In the genomic region with DNA sequence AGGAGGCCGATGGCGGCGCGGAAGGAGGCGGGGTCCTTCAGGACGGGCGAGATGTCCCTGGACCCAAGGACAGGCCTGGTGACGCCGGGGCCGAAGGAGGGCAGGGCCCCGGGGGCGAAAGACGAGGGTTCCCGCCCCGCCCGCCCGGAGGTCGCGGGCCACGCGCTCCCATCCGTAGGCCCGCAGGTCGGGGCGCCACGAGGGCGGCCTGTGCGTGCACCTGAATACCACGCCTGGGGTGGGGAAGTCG, we compare ENCODE assay signal across 8 cellular contexts. TPM values are rescaled to one million over a fixed set of nuclear protein-coding genes. Genes with fewer than 3 reads are reported as not detected.
DNase-seq lines count a peak whose midpoint lies in the region; ATAC-seq and TF ChIP-seq lines count a peak whose summit lies in the region.

No MANE protein-coding gene starts in this region.

- peak overlapping the region; percentile 58 for H3K27ac ChIP-seq in parathyroid adenoma

- peaks cover 39% of the 10 kb centered on the region for H4K20me1 ChIP-seq in Loucy (ENCODE audit: insufficient read depth, low read length, poor library complexity, severe bottlenecking)

- H3K9me3 ChIP-seq in Loucy (ENCODE audit: insufficient read depth, low read depth, low read length) (no peaks in the 10 kb centered on the region), endocrine pancreas (ENCODE audit: control insufficient read depth, low read length) (no peaks in the 10 kb centered on the region), parathyroid adenoma (ENCODE audit: control insufficient read depth, low read length) (no peaks in the 10 kb centered on the region)

- H3K4me3 Mint-ChIP-seq in activated T-cell treated with anti-CD3 and anti-CD28 coated beads, Interleukin-2, amount 50 U/mL, for 4 hours = peak overlapping the region; percentile 90

- H3K4me2 ChIP-seq in Loucy (ENCODE audit: low read depth, low read length, poor library complexity, severe bottlenecking) = peak overlapping the region; percentile 90
- H3K4me2 ChIP-seq in parathyroid adenoma (ENCODE audit: low read length) = peak overlapping the region; percentile 86

- no peaks in the 10 kb centered on the region for H3F3A ChIP-seq in Loucy (ENCODE audit: low read depth)

- no peaks in the 10 kb centered on the region for H3K27me3 Mint-ChIP-seq in activated T-cell treated with anti-CD3 and anti-CD28 coated beads, Interleukin-2, amount 50 U/mL, for 4 hours (ENCODE audit: low read depth)

- H3K9ac ChIP-seq in Loucy (ENCODE audit: low read depth, low read length, poor library complexity, severe bottlenecking) (peak overlapping the region; percentile 79), endocrine pancreas (ENCODE audit: control insufficient read depth, insufficient read depth, low read length) (peak overlapping the region; percentile 32), parathyroid adenoma (no peak overlapping the region)

- H3K79me2 ChIP-seq in Loucy (ENCODE audit: insufficient read depth, low read length) (peaks cover 42% of the 10 kb centered on the region; the same call in 1 of the 2 replicates), parathyroid adenoma (no peaks in the 10 kb centered on the region)

- DNase-seq in activated T-cell treated with anti-CD3 and anti-CD28 coated beads, Interleukin-2, amount 50 U/mL, for 4 hours = no peak
- no peak for DNase-seq in activated T-cell treated with anti-CD3 and anti-CD28 coated beads, Interleukin-2, amount 50 U/mL, for 1 hour
- no peak for DNase-seq in DMS114 treated with DMSO at 0.1 percent for 48 hours (lab: John Stamatoyannopoulos, UW; ENCODE audit: unreplicated experiment)
- DNase-seq in NCI-H1048 (lab: John Stamatoyannopoulos, UW) = no peak
- DNase-seq in activated effector memory CD4-positive, alpha-beta T cell treated with Interleukin-2 at 50 U/mL for 16 hours = no peak

- H2AFZ ChIP-seq in Loucy (ENCODE audit: low read length) (no peak overlapping the region), parathyroid adenoma (peak overlapping the region; percentile 89)

- H3K4me1 ChIP-seq in Loucy (ENCODE audit: insufficient read depth, low read length, poor library complexity, severe bottlenecking) (no peaks in the 10 kb centered on the region), endocrine pancreas (ENCODE audit: control insufficient read depth, insufficient read depth, low read length) (no peaks in the 10 kb centered on the region), parathyroid adenoma (peaks cover 8% of the 10 kb centered on the region)

- H3K4me3 ChIP-seq in Loucy (ENCODE audit: low read length, poor library complexity, severe bottlenecking) (peak overlapping the region; percentile 91), endocrine pancreas (ENCODE audit: control insufficient read depth, insufficient read depth, low read length) (no peak overlapping the region), parathyroid adenoma (ENCODE audit: low read depth, low read length) (peak overlapping the region; percentile 75)

- H3K36me3 Mint-ChIP-seq in activated T-cell treated with anti-CD3 and anti-CD28 coated beads, Interleukin-2, amount 50 U/mL, for 4 hours (ENCODE audit: insufficient read depth) = peaks cover 7% of the 10 kb centered on the region

- no peak for ATAC-seq in activated T-cell treated with anti-CD3 and anti-CD28 coated beads, Interleukin-2, amount 50 U/mL, for 4 hours

- H3K36me3 ChIP-seq in Loucy (ENCODE audit: insufficient read depth, low read length) = peaks cover 16% of the 10 kb centered on the region; the same call in 1 of the 2 replicates
- no peaks in the 10 kb centered on the region for H3K36me3 ChIP-seq in endocrine pancreas (ENCODE audit: control insufficient read depth, insufficient read depth, low read length)
- no peaks in the 10 kb centered on the region for H3K36me3 ChIP-seq in parathyroid adenoma (ENCODE audit: control insufficient read depth, insufficient read depth, low read length)

- no peaks in the 10 kb centered on the region for H3K9me3 Mint-ChIP-seq in activated T-cell treated with anti-CD3 and anti-CD28 coated beads, Interleukin-2, amount 50 U/mL, for 4 hours

- peaks cover 7% of the 10 kb centered on the region for H3K4me1 Mint-ChIP-seq in activated T-cell treated with anti-CD3 and anti-CD28 coated beads, Interleukin-2, amount 50 U/mL, for 4 hours (ENCODE audit: low read depth)

- TF ChIP-seq CTCF in Loucy (conservative IDR thresholded peaks at IDR 0.05; ENCODE audit: low read length) (no peak), parathyroid adenoma (IDR thresholded peaks at IDR 0.05) (no peak)

- H3K27me3 ChIP-seq in Loucy (ENCODE audit: insufficient read depth, low read length, poor library complexity, severe bottlenecking) (no peaks in the 10 kb centered on the region), endocrine pancreas (ENCODE audit: control insufficient read depth, insufficient read depth, low read length) (no peaks in the 10 kb centered on the region), parathyroid adenoma (ENCODE audit: control insufficient read depth, insufficient read depth, low read length) (no peaks in the 10 kb centered on the region)

- H3K9me2 ChIP-seq in Loucy (replicated peaks; ENCODE audit: low read depth, low read length) = no peaks in the 10 kb centered on the region

RNA-seq across cellular contexts. Expression of gene APRT, which starts 0.2 kb away (rescaled TPM):
- total RNA-seq in activated T-cell treated with anti-CD3 and anti-CD28 coated beads, Interleukin-2, amount 50 U/mL, for 4 hours = 100 to 1,000 TPM; 534 to 566 (median 566) TPM

RNA-seq across cellular contexts. Expression of gene CDT1, which starts 7.9 kb away (rescaled TPM):
- total RNA-seq in activated T-cell treated with anti-CD3 and anti-CD28 coated beads, Interleukin-2, amount 50 U/mL, for 4 hours = 10 to 100 TPM; 81.0 to 96.4 (median 87.2) TPM

RNA-seq across cellular contexts. Expression of gene PIEZO1, which starts 26.5 kb away (rescaled TPM):
- 100 to 1,000 TPM; 116 to 171 (median 139) TPM for total RNA-seq in activated T-cell treated with anti-CD3 and anti-CD28 coated beads, Interleukin-2, amount 50 U/mL, for 4 hours

RNA-seq across cellular contexts. Expression of gene GALNS, which starts 45.2 kb away (rescaled TPM):
- 10 to 100 TPM; 20.6 to 24.1 (median 21.1) TPM for total RNA-seq in activated T-cell treated with anti-CD3 and anti-CD28 coated beads, Interleukin-2, amount 50 U/mL, for 4 hours

RNA-seq across cellular contexts. Expression of gene TRAPPC2L, which starts 45.4 kb away (rescaled TPM):
- 100 to 1,000 TPM in 1 of 3 donors, 10 to 100 TPM in 2; 78.9 to 105 (median 98.0) TPM for total RNA-seq in activated T-cell treated with anti-CD3 and anti-CD28 coated beads, Interleukin-2, amount 50 U/mL, for 4 hours
